Comparison of ENCODE assay signal across 9 cellular contexts in the genomic region with DNA sequence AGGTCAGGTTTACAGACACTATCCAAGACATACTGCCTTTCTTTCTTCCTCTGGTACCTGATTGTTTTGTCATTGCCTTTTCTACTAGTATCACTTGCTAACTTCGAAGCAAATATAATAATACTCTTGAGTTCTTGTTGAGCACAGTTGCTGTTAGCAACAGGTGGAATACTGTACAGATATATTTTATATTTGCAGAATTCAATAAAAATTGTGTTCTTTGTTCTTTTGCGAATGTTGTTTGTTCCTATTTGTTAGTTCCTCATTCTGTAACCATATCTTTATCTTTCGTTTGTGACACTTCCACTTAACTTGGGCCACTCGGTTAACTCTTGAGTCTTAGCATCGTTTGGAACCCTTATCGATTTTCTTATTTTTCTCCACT. TPM values are rescaled to one million over a fixed set of nuclear protein-coding genes. Genes with fewer than 3 reads are reported as not detected.
DNase-seq lines count a peak whose midpoint lies in the region; ATAC-seq and TF ChIP-seq lines count a peak whose summit lies in the region.
"Had no signal": no experiment of that assay in that cellular context is flagged by ENCODE, and none has a peak within 500 bp of the region (broad histone marks: within the 10 kb centered on the region; RNA-seq: fewer than 3 reads in every experiment).

No MANE protein-coding gene starts in this region.

- H3K27me3 ChIP-seq in HUES64 (ENCODE audit: insufficient read depth, low read length), result peaks cover 30% of the 10 kb centered on the region
- no peaks in the 10 kb centered on the region for H3K27me3 ChIP-seq in body of pancreas
- H3K27me3 ChIP-seq in muscle layer of colon (ENCODE audit: control insufficient read depth in 1 of 2, insufficient read depth in 2 of 2, low read length in 2 of 2), result no peaks in the 10 kb centered on the region

- no peak overlapping the region for H3K27ac ChIP-seq in HUES64 (ENCODE audit: low read depth, low read length)
- peak overlapping the region in 2 of 4 donors; percentile 84 to 87 for H3K27ac ChIP-seq in body of pancreas
- no peak overlapping the region for H3K27ac ChIP-seq in muscle layer of colon (ENCODE audit: low read depth, low read length)

- WGBS in HUES64, result 61% methylated on average over 6 of the region's 6 CpGs
- WGBS in body of pancreas, 2 donors, result 9 to 11% methylated on average over 6 of the region's 6 CpGs

- H3K4me1 ChIP-seq in HUES64 (ENCODE audit: insufficient read depth, low read length) (peaks cover 6% of the 10 kb centered on the region), body of pancreas (peaks cover 19% of the 10 kb centered on the region), muscle layer of colon (ENCODE audit: insufficient read depth, low read length) (peaks cover 20% of the 10 kb centered on the region)

- intact Hi-C loops in body of pancreas (cut with DNase I), result no loop called here

- peak overlapping the region; percentile 73; the same call in 1 of the 2 replicates for H3K9ac ChIP-seq in HUES64 (ENCODE audit: low read depth, low read length)
- peak overlapping the region; percentile 69 for H3K9ac ChIP-seq in muscle layer of colon (ENCODE audit: low read length)

- H3K36me3 ChIP-seq in HUES64 (ENCODE audit: insufficient read depth, low read length) (peaks cover 13% of the 10 kb centered on the region), body of pancreas (replicated peaks in 1 of 2; ENCODE audit: insufficient read depth in 1 of 2, low read depth in 2 of 2) (peaks cover 0 to 8% of the 10 kb centered on the region in 2 donors), muscle layer of colon (ENCODE audit: insufficient read depth, low read length) (peaks cover 4% of the 10 kb centered on the region)

- no peak for TF ChIP-seq POLR2A in body of pancreas (IDR thresholded peaks at IDR 0.05)

- TF ChIP-seq CTCF in body of pancreas (IDR thresholded peaks at IDR 0.05), result no peak

- DNase-seq in CD1c-positive myeloid dendritic cell (ENCODE audit: extremely low spot score) (peak; percentile 48), body of pancreas (no peak), GM19238 (ENCODE audit: insufficient read length, low spot score) (no peak), NCI-H510A (lab: John Stamatoyannopoulos, UW) (no peak), ecto neural progenitor cell (ENCODE audit: low spot score) (no peak)

- ATAC-seq in body of pancreas, result no peak
- ATAC-seq in HG03097 (IDR thresholded peaks at IDR 0.05; ENCODE audit: low FRiP score, unreplicated experiment), result no peak

- H3K4me3 ChIP-seq in HUES64 (ENCODE audit: low read length), result peak overlapping the region; percentile 90
- peak overlapping the region; percentile 18 to 50 for H3K4me3 ChIP-seq in body of pancreas
- peak overlapping the region; percentile 90 to 97 for H3K4me3 ChIP-seq in muscle layer of colon (ENCODE audit: low read depth in 1 of 2, low read length in 2 of 2)

- H3K9me3 ChIP-seq in HUES64 (ENCODE audit: insufficient read depth, low read depth, low read length), result no peaks in the 10 kb centered on the region
- H3K9me3 ChIP-seq in body of pancreas, result no peaks in the 10 kb centered on the region
- no peaks in the 10 kb centered on the region for H3K9me3 ChIP-seq in muscle layer of colon (ENCODE audit: low read length)

RNA-seq across cellular contexts. Expression of a gene that starts 0.8 kb away (rescaled TPM):
- polyA plus RNA-seq in HUES64 (2013, experiment 1 of 2), result 10.8 TPM
- 13.3 TPM for polyA plus RNA-seq in HUES64 (2013, experiment 2 of 2)
- 1 to 10 TPM; 4.0 to 9.6 TPM for total RNA-seq in body of pancreas

RNA-seq across cellular contexts. Expression of a gene that starts 7.2 kb away (rescaled TPM):
- polyA plus RNA-seq in HUES64 (2013, experiment 1 of 2), result 0.05 TPM
- polyA plus RNA-seq in HUES64 (2013, experiment 2 of 2), result 0.76 TPM
- total RNA-seq in body of pancreas, result not detected
- total RNA-seq: HT1080 had no signal

Comparison
In these comparisons a context has a peak if more than half of its experiments do, and no peak if none do; other contexts are left out.
1. H3K4me3 ChIP-seq: peak in every context shown above with its lines; median percentile 94 in muscle layer of colon; 90 in HUES64; 34 in body of pancreas.